ENCODE assay signal across 8 cellular contexts in the genomic region with DNA sequence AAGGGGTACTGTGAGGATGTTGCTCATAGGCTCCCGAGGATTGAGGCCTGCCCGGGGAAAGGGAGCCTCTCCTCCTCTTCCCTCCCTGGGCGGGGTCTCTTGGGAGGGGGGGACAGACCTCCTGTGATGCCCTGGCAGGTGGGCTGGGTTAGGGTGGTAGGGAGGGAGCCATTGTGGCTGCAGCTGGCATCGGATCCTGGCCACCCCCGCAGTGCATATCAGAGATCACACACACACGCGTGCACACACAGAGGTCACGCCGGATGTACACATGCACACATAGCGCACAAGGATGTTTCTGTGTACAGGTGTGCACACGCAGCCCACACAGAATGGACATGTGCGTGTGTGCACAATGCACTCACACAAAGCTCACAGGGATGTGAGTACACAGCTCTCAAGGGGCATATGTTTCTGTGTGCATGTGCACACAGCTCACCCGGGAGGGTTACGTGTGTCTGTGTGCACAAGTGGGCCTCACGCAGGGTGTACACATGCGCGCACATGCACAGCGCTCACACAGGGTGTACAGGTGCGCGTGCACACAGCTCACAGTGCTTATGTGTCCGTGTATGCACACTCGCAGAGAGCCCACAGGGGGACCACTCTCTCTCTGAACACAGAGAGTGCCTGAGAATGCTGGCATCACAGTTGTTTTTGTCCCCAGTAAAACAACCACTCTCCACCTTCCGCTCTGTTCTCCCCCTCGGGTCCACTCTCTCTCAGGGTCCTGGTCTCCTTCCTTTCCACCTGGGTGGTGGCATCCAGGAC. TPM values are rescaled to one million over a fixed set of nuclear protein-coding genes. Genes with fewer than 3 reads are reported as not detected.
DNase-seq lines count a peak whose midpoint lies in the region; ATAC-seq and TF ChIP-seq lines count a peak whose summit lies in the region.

No MANE protein-coding gene starts in this region.

- H3K4me1 ChIP-seq in gastrocnemius medialis = peaks cover 6% of the 10 kb centered on the region in 2 donors

- H3K4me3 ChIP-seq in MG63 = peak overlapping the region; percentile 51
- peak overlapping the region; percentile 56 to 64 (median 59) for H3K4me3 ChIP-seq in gastrocnemius medialis

- H3K36me3 ChIP-seq in MG63 (no peaks in the 10 kb centered on the region; the same call in 1 of the 2 replicates), gastrocnemius medialis (no peaks in the 10 kb centered on the region)

- H3K9me3 ChIP-seq in MG63 (no peaks in the 10 kb centered on the region), gastrocnemius medialis (no peaks in the 10 kb centered on the region)

- no peaks in the 10 kb centered on the region for H3K27me3 ChIP-seq in MG63
- no peaks in the 10 kb centered on the region for H3K27me3 ChIP-seq in gastrocnemius medialis

- ATAC-seq in GM19397 (IDR thresholded peaks at IDR 0.05; ENCODE audit: unreplicated experiment) (peak; percentile 2), gastrocnemius medialis (no peak), GM18868 (IDR thresholded peaks at IDR 0.05; ENCODE audit: unreplicated experiment) (no peak)

- TF ChIP-seq CTCF in gastrocnemius medialis (IDR thresholded peaks at IDR 0.05 in 4 of 5, conservative IDR thresholded peaks at IDR 0.05 in 1 of 5) = no peak

- intact Hi-C loops in gastrocnemius medialis (cut with DNase I; ENCODE audit: low total_unique reads) = loop anchor here (5.0 kb wide), 1 partner anchor 70 kb away; no protein-coding TSS in a partner anchor

- H3K27ac ChIP-seq in gastrocnemius medialis = no peak overlapping the region

- no peak for DNase-seq in MG63
- DNase-seq in epidermal melanocyte (ENCODE audit: insufficient read length, low spot score) = peak; percentile 8
- DNase-seq in gastrocnemius medialis = no peak
- no peak for DNase-seq in NCI-H1694 (lab: John Stamatoyannopoulos, UW)
- no peak for DNase-seq in stimulated activated CD8-positive, alpha-beta memory T cell treated with anti-CD3 and anti-CD28 coated beads, Interleukin-4, amount 100 ng/mL, for 48 hours
- DNase-seq in activated gamma-delta T cell (lab: John Stamatoyannopoulos, UW) = no peak

- in situ Hi-C loops in gastrocnemius medialis (cut with MboI; ENCODE audit: low sequenced_read_pairs in 4 of 4) = loop anchor here in 1 of 4 donors (25.0 kb wide), 1 partner anchor 150 kb away; a partner anchor contains a TSS

- TF ChIP-seq POLR2A in gastrocnemius medialis (IDR thresholded peaks at IDR 0.05) = no peak

RNA-seq across cellular contexts. Expression of a gene that starts 2.4 kb away (rescaled TPM):
- total RNA-seq in MG63 (2014; rRNA removed; shearing (Covaris generic); ENCODE audit: low replicate concordance) = not detected in 2 replicates
- 1 to 10 TPM in 1 of 4 donors, under 1 TPM in 1, not detected in 2; 0.98 to 1.2 TPM for total RNA-seq in gastrocnemius medialis

RNA-seq across cellular contexts. Expression of a gene that starts 53.1 kb away (rescaled TPM):
- total RNA-seq in MG63 (2014; rRNA removed; shearing (Covaris generic); ENCODE audit: low replicate concordance) = 8.9 and 11.2 TPM in 2 replicates
- total RNA-seq in gastrocnemius medialis = 10 to 100 TPM; 20.3 to 67.0 (median 48.4) TPM

RNA-seq across cellular contexts. Expression of a gene that starts 55.6 kb away (rescaled TPM):
- total RNA-seq in MG63 (2014; rRNA removed; shearing (Covaris generic); ENCODE audit: low replicate concordance) = 138 and 187 TPM in 2 replicates
- total RNA-seq in gastrocnemius medialis = 1 to 10 TPM in 2 of 4 donors, under 1 TPM in 2; 0.26 to 1.6 (median 1.0) TPM

Comparison
In these comparisons a context has a peak if more than half of its experiments do, and no peak if none do; other contexts are left out.
1. RNA of a gene that starts 55.6 kb away (total RNA-seq): 138 to 187 TPM in MG63; 0.26 to 1.6 TPM in gastrocnemius medialis; every median in the first group is over 10 times any median in the second.